ENCODE assay signal across 1 cellular context in genomic region chr2:210189452-210190143, GRCh38.
TF ChIP-seq lines count a peak whose summit lies in the region.

No MANE protein-coding gene starts in this region.

TF ChIP-seq in GM23338, 12 proteins besides CTCF, POLR2A, EP300 and RAD21 (continued from another document):
- TF ChIP-seq ETS1 (IDR thresholded peaks at IDR 0.05) (no peak), CREB1 (CRISPR knock-in tag; IDR thresholded peaks at IDR 0.05; ENCODE audit: low read depth) (no peak), EZH2 (IDR thresholded peaks at IDR 0.05; ENCODE audit: low read depth, unreplicated experiment) (no peak)
- TF ChIP-seq, protein P1, sequence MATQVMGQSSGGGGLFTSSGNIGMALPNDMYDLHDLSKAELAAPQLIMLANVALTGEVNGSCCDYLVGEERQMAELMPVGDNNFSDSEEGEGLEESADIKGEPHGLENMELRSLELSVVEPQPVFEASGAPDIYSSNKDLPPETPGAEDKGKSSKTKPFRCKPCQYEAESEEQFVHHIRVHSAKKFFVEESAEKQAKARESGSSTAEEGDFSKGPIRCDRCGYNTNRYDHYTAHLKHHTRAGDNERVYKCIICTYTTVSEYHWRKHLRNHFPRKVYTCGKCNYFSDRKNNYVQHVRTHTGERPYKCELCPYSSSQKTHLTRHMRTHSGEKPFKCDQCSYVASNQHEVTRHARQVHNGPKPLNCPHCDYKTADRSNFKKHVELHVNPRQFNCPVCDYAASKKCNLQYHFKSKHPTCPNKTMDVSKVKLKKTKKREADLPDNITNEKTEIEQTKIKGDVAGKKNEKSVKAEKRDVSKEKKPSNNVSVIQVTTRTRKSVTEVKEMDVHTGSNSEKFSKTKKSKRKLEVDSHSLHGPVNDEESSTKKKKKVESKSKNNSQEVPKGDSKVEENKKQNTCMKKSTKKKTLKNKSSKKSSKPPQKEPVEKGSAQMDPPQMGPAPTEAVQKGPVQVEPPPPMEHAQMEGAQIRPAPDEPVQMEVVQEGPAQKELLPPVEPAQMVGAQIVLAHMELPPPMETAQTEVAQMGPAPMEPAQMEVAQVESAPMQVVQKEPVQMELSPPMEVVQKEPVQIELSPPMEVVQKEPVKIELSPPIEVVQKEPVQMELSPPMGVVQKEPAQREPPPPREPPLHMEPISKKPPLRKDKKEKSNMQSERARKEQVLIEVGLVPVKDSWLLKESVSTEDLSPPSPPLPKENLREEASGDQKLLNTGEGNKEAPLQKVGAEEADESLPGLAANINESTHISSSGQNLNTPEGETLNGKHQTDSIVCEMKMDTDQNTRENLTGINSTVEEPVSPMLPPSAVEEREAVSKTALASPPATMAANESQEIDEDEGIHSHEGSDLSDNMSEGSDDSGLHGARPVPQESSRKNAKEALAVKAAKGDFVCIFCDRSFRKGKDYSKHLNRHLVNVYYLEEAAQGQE (IDR thresholded peaks at IDR 0.05; ENCODE audit: unreplicated experiment), result no peak
